In the genomic region with DNA sequence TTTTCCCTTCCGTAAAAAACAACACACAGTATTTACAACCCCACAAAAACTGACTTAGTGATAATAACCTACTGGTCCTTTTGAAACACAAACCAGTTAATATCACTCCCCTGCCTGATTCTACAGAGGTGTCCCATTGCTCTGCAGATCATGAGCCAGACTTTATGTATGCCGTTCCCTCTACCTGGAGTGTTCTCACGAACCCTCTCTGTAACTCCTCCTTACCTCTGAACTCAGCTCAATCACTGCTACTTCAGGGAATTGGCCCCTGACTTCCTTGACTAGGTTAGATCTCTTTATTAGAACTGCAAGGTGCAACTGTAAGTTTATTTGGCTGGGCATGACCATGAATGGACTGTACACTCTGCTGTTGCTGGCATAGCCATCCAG, we compare ENCODE assay signal across 24 cellular contexts. TPM values are rescaled to one million over a fixed set of nuclear protein-coding genes. Genes with fewer than 3 reads are reported as not detected.
"Had no signal": no experiment of that assay in that cellular context is flagged by ENCODE, and none has a peak within 500 bp of the region (broad histone marks: within the 10 kb centered on the region; RNA-seq: fewer than 3 reads in every experiment).

No MANE protein-coding gene starts in this region.

- H3K4me3 Mint-ChIP-seq: activated B cell treated with CpG ODN at 0.5 μM for 24 hours; activated naive CD4-positive, alpha-beta T cell treated with anti-CD3 and anti-CD28 coated beads for 36 hours; activated naive CD8-positive, alpha-beta T cell treated with anti-CD3 and anti-CD28 coated beads for 36 hours; naive thymus-derived CD4-positive, alpha-beta T cell had no signal

- H3K36me3 ChIP-seq: adrenal gland, ascending aorta, brain microvascular endothelial cell, heart right ventricle, right lobe of liver, thoracic aorta had no signal

- H3K27me3 ChIP-seq: adrenal gland, ascending aorta, brain microvascular endothelial cell, right lobe of liver had no signal

- ATAC-seq: heart right ventricle; naive thymus-derived CD4-positive, alpha-beta T cell; right lobe of liver had no signal

- H3K9me3 Mint-ChIP-seq: activated B cell treated with CpG ODN at 0.5 μM for 24 hours; activated naive CD4-positive, alpha-beta T cell treated with anti-CD3 and anti-CD28 coated beads for 36 hours; activated naive CD8-positive, alpha-beta T cell treated with anti-CD3 and anti-CD28 coated beads for 36 hours had no signal

- H3K4me3 ChIP-seq: adrenal gland, ascending aorta, heart right ventricle, right lobe of liver had no signal

- H3K27ac ChIP-seq: adrenal gland, brain microvascular endothelial cell, heart right ventricle, right lobe of liver, thoracic aorta had no signal

- H3K9me3 ChIP-seq: adrenal gland, ascending aorta, heart right ventricle, right lobe of liver, thoracic aorta had no signal

- H3K27ac Mint-ChIP-seq: activated B cell treated with CpG ODN at 0.5 μM for 24 hours; activated naive CD4-positive, alpha-beta T cell treated with anti-CD3 and anti-CD28 coated beads for 36 hours; activated naive CD8-positive, alpha-beta T cell treated with anti-CD3 and anti-CD28 coated beads for 36 hours; naive thymus-derived CD4-positive, alpha-beta T cell had no signal

- DNase-seq: activated B cell treated with CpG ODN at 0.5 μM for 24 hours; activated CD4-positive, alpha-beta T cell treated with anti-CD3 and anti-CD28 coated beads, Interleukin-2, amount 50 U/mL, for 4 hours; activated effector memory CD4-positive, alpha-beta T cell treated with anti-CD3 and anti-CD28 coated beads, Interleukin-2, amount 50 U/mL, for 16 hours; activated naive CD4-positive, alpha-beta T cell treated with anti-CD3 and anti-CD28 coated beads for 36 hours; activated naive CD8-positive, alpha-beta T cell treated with anti-CD3 and anti-CD28 coated beads for 36 hours; activated T-cell treated with anti-CD3 and anti-CD28 coated beads for 4 hours; adrenal gland; brain microvascular endothelial cell; cortex of kidney; foreskin fibroblast; heart right ventricle; mammary epithelial cell; midbrain; naive thymus-derived CD4-positive, alpha-beta T cell; posterior cingulate gyrus; right lobe of liver; stimulated activated CD4-positive, alpha-beta T cell treated with anti-CD3 and anti-CD28 coated beads, Interleukin-2, amount 100 ng/mL, for 48 hours; stimulated activated naive CD4-positive, alpha-beta T cell treated with Interleukin-2 at 50 U/mL for 16 hours; T-helper 2 cell had no signal

- H3K36me3 Mint-ChIP-seq: activated naive CD8-positive, alpha-beta T cell treated with anti-CD3 and anti-CD28 coated beads for 36 hours; naive thymus-derived CD4-positive, alpha-beta T cell had no signal

RNA-seq across cellular contexts. Expression of gene LGI1, which starts 1.6 kb away (rescaled TPM):
- total RNA-seq: activated B cell treated with CpG ODN at 0.5 μM for 24 hours; activated naive CD4-positive, alpha-beta T cell treated with anti-CD3 and anti-CD28 coated beads for 36 hours; activated naive CD8-positive, alpha-beta T cell treated with anti-CD3 and anti-CD28 coated beads for 36 hours; ascending aorta; cardiac septum; endothelial cell of umbilical vein; mammary epithelial cell; naive thymus-derived CD4-positive, alpha-beta T cell; osteoblast had no signal
- polyA plus RNA-seq: endothelial cell of umbilical vein; mammary epithelial cell; naive thymus-derived CD4-positive, alpha-beta T cell had no signal
